Comparison of ENCODE assay signal across 1 cellular context in genomic region chr19:38417544-38418506, GRCh38.
A peak's percentile ranks its signal among the peaks of the same experiment; 100 is the strongest.
TF ChIP-seq lines count a peak whose summit lies in the region.

No MANE protein-coding gene starts in this region.

TF ChIP-seq in K562, 482 proteins besides CTCF, POLR2A, EP300 and RAD21 (continued from another document and continues in another):
- TF ChIP-seq BCLAF1 (IDR thresholded peaks at IDR 0.05; ENCODE audit: borderline replicate concordance in 1 of 2, control insufficient read depth in 1 of 2, low read depth in 2 of 2, low read length in 1 of 2) (0 out of 4 replicates have a peak, but pooled peaks of 1 of the 2 experiments have one; percentile 34), NBN (IDR thresholded peaks at IDR 0.05; ENCODE audit: low read depth) (0 out of 2 replicates have a peak, but pooled peaks have one; percentile 56), LEF1 (IDR thresholded peaks at IDR 0.05) (peak; percentile 42; the same call in 1 of the 2 replicates), ZNF3 (CRISPR knock-in tag; IDR thresholded peaks at IDR 0.05) (no peak), ZBTB7A (IDR thresholded peaks at IDR 0.05; ENCODE audit: borderline replicate concordance, control insufficient read depth, low read depth, low read length) (peak; percentile 55; the same call in 1 of the 2 replicates), POLR2G (IDR thresholded peaks at IDR 0.05; ENCODE audit: low read depth, low read length) (0 out of 2 replicates have a peak, but pooled peaks have one; percentile 53), KHSRP (IDR thresholded peaks at IDR 0.05) (peak; percentile 70), DPF2 (IDR thresholded peaks at IDR 0.05) (peak; percentile 41; the same call in 1 of the 2 replicates), SMARCA4 (IDR thresholded peaks at IDR 0.05) (0 out of 2 replicates have a peak, but pooled peaks have one; percentile 33), IFI16 (CRISPR knock-in tag; IDR thresholded peaks at IDR 0.05) (no peak), CAMTA2 (CRISPR knock-in tag; conservative IDR thresholded peaks at IDR 0.05) (no peak), CXXC5 (CRISPR knock-in tag; IDR thresholded peaks at IDR 0.05) (peak; percentile 84), NR2C1 (IDR thresholded peaks at IDR 0.05) (no peak), NR2C1 (tag; IDR thresholded peaks at IDR 0.05) (0 out of 2 replicates have a peak, but pooled peaks have one; percentile 25), SMAD1 (IDR thresholded peaks at IDR 0.05; ENCODE audit: low read depth, low read length, partially characterized antibody) (no peak), STAT5A (IDR thresholded peaks at IDR 0.05; ENCODE audit: borderline replicate concordance, low read length) (peak; percentile 9; the same call in 1 of the 2 replicates), NFIC (IDR thresholded peaks at IDR 0.05) (peak; percentile 58), ZNF384 (IDR thresholded peaks at IDR 0.05; ENCODE audit: low read depth, low read length) (no peak), YY1 (IDR thresholded peaks at IDR 0.05; ENCODE audit: borderline replicate concordance in 1 of 3, control insufficient read depth in 1 of 3, extremely low read depth in 1 of 3, insufficient read depth in 3 of 3, insufficient read length in 1 of 3, insufficient replicate concordance in 2 of 3, low read depth in 1 of 3, low read length in 2 of 3) (peak in 1 of 3 experiments; percentile 33), CREB5 (CRISPR knock-in tag; IDR thresholded peaks at IDR 0.05) (no peak), TFAP4 (CRISPR knock-in tag; IDR thresholded peaks at IDR 0.05; ENCODE audit: borderline replicate concordance) (no peak), SRSF1 (IDR thresholded peaks at IDR 0.05; ENCODE audit: low read depth, low read length) (no peak), ZNF232 (CRISPR knock-in tag; IDR thresholded peaks at IDR 0.05) (no peak), L3MBTL2 (IDR thresholded peaks at IDR 0.05) (peak; percentile 50; the same call in 1 of the 2 replicates), SPI1 (IDR thresholded peaks at IDR 0.05; ENCODE audit: borderline replicate concordance, low read depth, low read length) (peak; percentile 88), ATF7 (IDR thresholded peaks at IDR 0.05) (peak; percentile 95), SRF (CRISPR knock-in tag; IDR thresholded peaks at IDR 0.05) (0 out of 4 replicates have a peak, but pooled peaks of 1 of the 2 experiments have one; percentile 55), ZNF780A (CRISPR knock-in tag; IDR thresholded peaks at IDR 0.05) (0 out of 2 replicates have a peak, but pooled peaks have one; percentile 28), NRF1 (conservative IDR thresholded peaks at IDR 0.05 in 1 of 2, IDR thresholded peaks at IDR 0.05 in 1 of 2) (peak; percentile 46 to 54; a peak in 3 of 4 replicates), ZBTB43 (CRISPR knock-in tag; IDR thresholded peaks at IDR 0.05) (no peak), NCOR1 (IDR thresholded peaks at IDR 0.05) (peak; percentile 35; the same call in 1 of the 2 replicates), NEUROD1 (IDR thresholded peaks at IDR 0.05; ENCODE audit: borderline replicate concordance, low read depth, low read length, partially characterized antibody) (peak; percentile 44), NUFIP1 (IDR thresholded peaks at IDR 0.05; ENCODE audit: partially characterized antibody) (no peak), HDGF (IDR thresholded peaks at IDR 0.05) (peak; percentile 78; the same call in 1 of the 2 replicates), PCBP1 (IDR thresholded peaks at IDR 0.05; ENCODE audit: low read depth, low read length, poor library complexity, severe bottlenecking) (peak; percentile 65), NCOA1 (IDR thresholded peaks at IDR 0.05; ENCODE audit: low read depth) (peak; percentile 73), FOXP4 (CRISPR knock-in tag; IDR thresholded peaks at IDR 0.05; ENCODE audit: borderline replicate concordance) (no peak), ZNF311 (CRISPR knock-in tag; IDR thresholded peaks at IDR 0.05) (no peak), KLF13 (tag; IDR thresholded peaks at IDR 0.05; ENCODE audit: borderline replicate concordance, low read depth) (no peak), PHF20 (IDR thresholded peaks at IDR 0.05; ENCODE audit: partially characterized antibody) (no peak), PHF8 (IDR thresholded peaks at IDR 0.05; ENCODE audit: borderline replicate concordance, low read length) (peak; percentile 26; the same call in 1 of the 2 replicates), ELF4 (CRISPR knock-in tag; IDR thresholded peaks at IDR 0.05) (0 out of 2 replicates have a peak, but pooled peaks have one; percentile 14), ZBTB40 (IDR thresholded peaks at IDR 0.05) (peak; percentile 78), ZBTB40 (CRISPR knock-in tag; IDR thresholded peaks at IDR 0.05) (no peak), TEAD4 (IDR thresholded peaks at IDR 0.05; ENCODE audit: low read length) (0 out of 2 replicates have a peak, but pooled peaks have one; percentile 6), TEAD4 (CRISPR knock-in tag; IDR thresholded peaks at IDR 0.05; ENCODE audit: borderline replicate concordance) (no peak), ETV6 (IDR thresholded peaks at IDR 0.05; ENCODE audit: borderline replicate concordance in 1 of 2, low read depth in 2 of 2, low read length in 1 of 2) (peak in 1 of 2 experiments; percentile 72; a peak in 2 of 4 replicates), ETV6 (CRISPR knock-in tag; IDR thresholded peaks at IDR 0.05; ENCODE audit: borderline replicate concordance) (no peak), PHB (CRISPR knock-in tag; IDR thresholded peaks at IDR 0.05) (no peak), EWSR1 (IDR thresholded peaks at IDR 0.05; ENCODE audit: borderline replicate concordance, low read depth, partially characterized antibody) (no peak), HCFC1 (IDR thresholded peaks at IDR 0.05; ENCODE audit: low read depth, low read length) (peak; percentile 32; the same call in 1 of the 2 replicates), ZNF175 (CRISPR knock-in tag; IDR thresholded peaks at IDR 0.05; ENCODE audit: low read depth) (no peak)
